19 cellular contexts compared by ENCODE assay signal in genomic region chr6:11604836-11605506, GRCh38.
A peak's percentile ranks its signal among the peaks of the same experiment; 100 is the strongest.
DNase-seq lines count a peak whose midpoint lies in the region; ATAC-seq, FAIRE-seq and TF ChIP-seq lines count a peak whose summit lies in the region.
"Had no signal": no experiment of that assay in that cellular context is flagged by ENCODE, and none has a peak within 500 bp of the region (broad histone marks: within the 10 kb centered on the region; RNA-seq: fewer than 3 reads in every experiment).

No MANE protein-coding gene starts in this region.

- H3K36me3 ChIP-seq in HepG2 (replicated peaks in 1 of 2; ENCODE audit: control insufficient read depth in 1 of 2, insufficient read depth in 2 of 2, low read length in 2 of 2) (no peaks in the 10 kb centered on the region), right lobe of liver (no peaks in the 10 kb centered on the region), esophagus muscularis mucosa (no peaks in the 10 kb centered on the region), neuron (ENCODE audit: insufficient read depth, low read length) (no peaks in the 10 kb centered on the region)
- H3K36me3 ChIP-seq: left lung had no signal

- H3K27me3 ChIP-seq in HepG2 (ENCODE audit: control insufficient read depth in 1 of 2, insufficient read depth in 2 of 2, low read length in 2 of 2): peaks cover 5 to 36% of the 10 kb centered on the region in 2 experiments; a peak in 4 of 5 replicates
- H3K27me3 ChIP-seq in right lobe of liver: no peaks in the 10 kb centered on the region
- no peaks in the 10 kb centered on the region for H3K27me3 ChIP-seq in esophagus muscularis mucosa
- no peaks in the 10 kb centered on the region for H3K27me3 ChIP-seq in neuron (ENCODE audit: insufficient read depth, low read length)
- H3K27me3 ChIP-seq: left lung had no signal

- H3K79me2 ChIP-seq in HepG2 (ENCODE audit: insufficient read depth, low read length): no peaks in the 10 kb centered on the region

- H3K4me3 ChIP-seq in HepG2 (replicated peaks in 1 of 3; ENCODE audit: insufficient read depth in 1 of 3, low read depth in 2 of 3, low read length in 3 of 3): no peak overlapping the region
- no peak overlapping the region for H3K4me3 ChIP-seq in right lobe of liver
- H3K4me3 ChIP-seq in esophagus muscularis mucosa: no peak overlapping the region
- H3K4me3 ChIP-seq in neuron (ENCODE audit: low read length): peak overlapping the region; percentile 23
- H3K4me3 ChIP-seq: left lung had no signal

- TF ChIP-seq EP300 in HepG2 (IDR thresholded peaks at IDR 0.05; ENCODE audit: low read depth in 2 of 2, low read length in 2 of 2) (no peak), HepG2 (CRISPR knock-in tag; IDR thresholded peaks at IDR 0.05; ENCODE audit: borderline replicate concordance) (no peak), esophagus muscularis mucosa (IDR thresholded peaks at IDR 0.05) (no peak)

- H3K4me1 ChIP-seq in HepG2 (ENCODE audit: insufficient read depth, low read length) (no peaks in the 10 kb centered on the region), right lobe of liver (peaks cover 0 to 4% (median 0%) of the 10 kb centered on the region in 4 donors), esophagus muscularis mucosa (peaks cover 29 to 42% (median 38%) of the 10 kb centered on the region in 4 donors), neuron (ENCODE audit: insufficient read depth, low read length) (peaks cover 28% of the 10 kb centered on the region)

- peak overlapping the region; percentile 22 for H3K27ac Mint-ChIP-seq in type B pancreatic cell
- no peak overlapping the region for H3K27ac Mint-ChIP-seq in T-cell
- H3K27ac Mint-ChIP-seq: activated CD4-positive, alpha-beta T cell treated with anti-CD3 and anti-CD28 coated beads for 36 hours had no signal

- CTCF ChIA-PET in HepG2 (lab: Yijun Ruan, JAX; ENCODE audit: low intra/inter-chr PET ratio, low total read pairs) (no interaction called here), T-cell (lab: Charles Lee) (no interaction called here)

- POLR2A ChIA-PET in HepG2 (lab: Yijun Ruan, JAX): no interaction called here
- POLR2A ChIA-PET in T-cell (lab: Charles Lee): no interaction called here

- no TSS peak for BruUV-seq in HepG2 (replicated peaks; lab: Mats Ljungman, UMichigan)

- no peaks in the 10 kb centered on the region for H4K20me1 ChIP-seq in HepG2 (ENCODE audit: insufficient read depth, low read length)

- H2AFZ ChIP-seq in HepG2 (ENCODE audit: low read length) (no peak overlapping the region), neuron (ENCODE audit: low read depth, low read length) (no peak overlapping the region)

- peaks cover 3% of the 10 kb centered on the region for H3K9me3 Mint-ChIP-seq in type B pancreatic cell
- H3K9me3 Mint-ChIP-seq in T-cell: no peaks in the 10 kb centered on the region

- no peaks in the 10 kb centered on the region for H3K27me3 Mint-ChIP-seq in type B pancreatic cell
- H3K27me3 Mint-ChIP-seq in T-cell: peaks cover 31 to 39% of the 10 kb centered on the region in 2 donors

- TF ChIP-seq CTCF in HepG2 (CRISPR knock-in tag; IDR thresholded peaks at IDR 0.05): no peak
- no peak for TF ChIP-seq CTCF in right lobe of liver (IDR thresholded peaks at IDR 0.05)
- no peak for TF ChIP-seq CTCF in esophagus muscularis mucosa (IDR thresholded peaks at IDR 0.05)
- no peak for TF ChIP-seq CTCF in type B pancreatic cell (conservative IDR thresholded peaks at IDR 0.05)

- H3K4me1 Mint-ChIP-seq in type B pancreatic cell (ENCODE audit: unreplicated experiment) (peaks cover 45% of the 10 kb centered on the region), T-cell (peaks cover 0 to 7% (median 0%) of the 10 kb centered on the region in 3 donors)
- H3K4me1 Mint-ChIP-seq: activated CD4-positive, alpha-beta T cell treated with anti-CD3 and anti-CD28 coated beads for 36 hours; CD4-positive, CD25-positive, alpha-beta regulatory T cell had no signal

- intact Hi-C loops in HepG2 (cut with micrococcal nuclease; ENCODE audit: unreplicated experiment): no loop called here
- intact Hi-C loops in right lobe of liver (cut with DNase I): no loop called here
- intact Hi-C loops in esophagus muscularis mucosa (cut with DNase I): no loop called here

- no peak for TF ChIP-seq RAD21 in HepG2 (CRISPR knock-in tag; IDR thresholded peaks at IDR 0.05)

- WGBS in HepG2 (ENCODE audit: low lambda C conversion rate): 31% methylated on average over 5 of the region's 5 CpGs
- 65% methylated on average over 5 of the region's 5 CpGs for WGBS in right lobe of liver (ENCODE audit: insufficient coverage, low coverage, low lambda C conversion rate, missing lambda C conversion rate)
- 62% methylated on average over 5 of the region's 5 CpGs for WGBS in esophagus muscularis mucosa

- no peak for FAIRE-seq in HepG2 (lab: Jason Lieb, UNC)
- FAIRE-seq: frontal cortex, GM12892 had no signal

- H3K36me3 Mint-ChIP-seq in type B pancreatic cell (no peaks in the 10 kb centered on the region), T-cell (no peaks in the 10 kb centered on the region)
- H3K36me3 Mint-ChIP-seq: CD4-positive, CD25-positive, alpha-beta regulatory T cell had no signal

- no peak overlapping the region for H3K4me3 Mint-ChIP-seq in type B pancreatic cell
- H3K4me3 Mint-ChIP-seq in T-cell: no peak overlapping the region
- H3K4me3 Mint-ChIP-seq: activated CD4-positive, alpha-beta T cell treated with anti-CD3 and anti-CD28 coated beads for 36 hours; CD4-positive, CD25-positive, alpha-beta regulatory T cell had no signal

- H3K27ac ChIP-seq in HepG2 (ENCODE audit: extremely low read length, insufficient read depth, low read length): no peak overlapping the region
- no peak overlapping the region for H3K27ac ChIP-seq in right lobe of liver
- H3K27ac ChIP-seq in esophagus muscularis mucosa (replicated peaks in 1 of 4): peak overlapping the region; percentile 28 to 57 (median 38)
- H3K27ac ChIP-seq: epithelial cell of prostate, RWPE1 had no signal

- no peak overlapping the region for H3K4me2 ChIP-seq in HepG2 (ENCODE audit: low read depth, low read length)

- in situ Hi-C loops in HepG2 (cut with HindIII; ENCODE audit: extremely low pct_ligation_motif_present, low pct_unique_long_range_greater_than_20kb): no loop called here

- H3K9me3 ChIP-seq in HepG2 (ENCODE audit: low read length) (no peaks in the 10 kb centered on the region), right lobe of liver (no peaks in the 10 kb centered on the region), esophagus muscularis mucosa (no peaks in the 10 kb centered on the region), neuron (ENCODE audit: low read length) (no peaks in the 10 kb centered on the region)
- H3K9me3 ChIP-seq: left lung had no signal

- ATAC-seq in HepG2 (no peak), right lobe of liver (no peak), T-cell (replicated peaks in 1 of 4) (no peak), GM19023 (IDR thresholded peaks at IDR 0.05; ENCODE audit: unreplicated experiment) (no peak)
- ATAC-seq: activated CD4-positive, alpha-beta T cell treated with anti-CD3 and anti-CD28 coated beads for 36 hours; left lung had no signal

- TF ChIP-seq POLR2A in HepG2 (IDR thresholded peaks at IDR 0.05; ENCODE audit: insufficient read depth in 1 of 2, low read depth in 2 of 2, low read length in 2 of 2) (no peak), right lobe of liver (IDR thresholded peaks at IDR 0.05) (no peak), esophagus muscularis mucosa (IDR thresholded peaks at IDR 0.05; ENCODE audit: low read depth) (no peak)

- H3K9ac ChIP-seq in HepG2 (ENCODE audit: insufficient read depth, low read depth, low read length): no peak overlapping the region

- DNase-seq in HepG2 (ENCODE audit: low spot score) (no peak), right lobe of liver (no peak), esophagus muscularis mucosa (ENCODE audit: extremely low spot score) (no peak), type B pancreatic cell (ENCODE audit: extremely low spot score, unreplicated experiment) (no peak), T-cell (no peak), NCI-H2196 treated with DMSO at 0.1 percent for 48 hours (lab: John Stamatoyannopoulos, UW; ENCODE audit: unreplicated experiment) (no peak)
- DNase-seq: activated CD4-positive, alpha-beta T cell treated with anti-CD3 and anti-CD28 coated beads for 36 hours; CD4-positive, CD25-positive, alpha-beta regulatory T cell; KG1; left lung; NCI-H1092 treated with DMSO at 0.1 percent for 48 hours; NCI-H2081; NCI-H510A treated with DMSO at 0.1 percent for 48 hours had no signal

TF ChIP-seq in HepG2, 621 proteins besides CTCF, POLR2A, EP300 and RAD21:
- TF ChIP-seq HNRNPK (IDR thresholded peaks at IDR 0.05; ENCODE audit: low read depth, low read length, poor library complexity, severe bottlenecking) (peak; percentile 88), RFX3 (CRISPR knock-in tag; IDR thresholded peaks at IDR 0.05) (no peak), ZNF382 (CRISPR knock-in tag; IDR thresholded peaks at IDR 0.05; ENCODE audit: borderline replicate concordance) (no peak), SIN3B (IDR thresholded peaks at IDR 0.05; ENCODE audit: low read length) (no peak), TBX3 (IDR thresholded peaks at IDR 0.05; ENCODE audit: borderline replicate concordance) (no peak)
- TF ChIP-seq, protein P1, sequence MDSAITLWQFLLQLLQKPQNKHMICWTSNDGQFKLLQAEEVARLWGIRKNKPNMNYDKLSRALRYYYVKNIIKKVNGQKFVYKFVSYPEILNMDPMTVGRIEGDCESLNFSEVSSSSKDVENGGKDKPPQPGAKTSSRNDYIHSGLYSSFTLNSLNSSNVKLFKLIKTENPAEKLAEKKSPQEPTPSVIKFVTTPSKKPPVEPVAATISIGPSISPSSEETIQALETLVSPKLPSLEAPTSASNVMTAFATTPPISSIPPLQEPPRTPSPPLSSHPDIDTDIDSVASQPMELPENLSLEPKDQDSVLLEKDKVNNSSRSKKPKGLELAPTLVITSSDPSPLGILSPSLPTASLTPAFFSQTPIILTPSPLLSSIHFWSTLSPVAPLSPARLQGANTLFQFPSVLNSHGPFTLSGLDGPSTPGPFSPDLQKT (CRISPR knock-in tag; IDR thresholded peaks at IDR 0.05; ENCODE audit: borderline replicate concordance): no peak
- TF ChIP-seq, protein P2, sequence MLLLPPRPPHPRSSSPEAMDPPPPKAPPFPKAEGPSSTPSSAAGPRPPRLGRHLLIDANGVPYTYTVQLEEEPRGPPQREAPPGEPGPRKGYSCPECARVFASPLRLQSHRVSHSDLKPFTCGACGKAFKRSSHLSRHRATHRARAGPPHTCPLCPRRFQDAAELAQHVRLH (CRISPR knock-in tag; IDR thresholded peaks at IDR 0.05; ENCODE audit: borderline replicate concordance, low read depth): no peak

Comparison
In these comparisons a context has a peak if more than half of its experiments do, and no peak if none do; other contexts are left out.
1. H3K27ac ChIP-seq: peak in esophagus muscularis mucosa (4 of 4); none in HepG2 (single experiment) and right lobe of liver (0 of 3).